8 cellular contexts compared by ENCODE assay signal in the genomic region with DNA sequence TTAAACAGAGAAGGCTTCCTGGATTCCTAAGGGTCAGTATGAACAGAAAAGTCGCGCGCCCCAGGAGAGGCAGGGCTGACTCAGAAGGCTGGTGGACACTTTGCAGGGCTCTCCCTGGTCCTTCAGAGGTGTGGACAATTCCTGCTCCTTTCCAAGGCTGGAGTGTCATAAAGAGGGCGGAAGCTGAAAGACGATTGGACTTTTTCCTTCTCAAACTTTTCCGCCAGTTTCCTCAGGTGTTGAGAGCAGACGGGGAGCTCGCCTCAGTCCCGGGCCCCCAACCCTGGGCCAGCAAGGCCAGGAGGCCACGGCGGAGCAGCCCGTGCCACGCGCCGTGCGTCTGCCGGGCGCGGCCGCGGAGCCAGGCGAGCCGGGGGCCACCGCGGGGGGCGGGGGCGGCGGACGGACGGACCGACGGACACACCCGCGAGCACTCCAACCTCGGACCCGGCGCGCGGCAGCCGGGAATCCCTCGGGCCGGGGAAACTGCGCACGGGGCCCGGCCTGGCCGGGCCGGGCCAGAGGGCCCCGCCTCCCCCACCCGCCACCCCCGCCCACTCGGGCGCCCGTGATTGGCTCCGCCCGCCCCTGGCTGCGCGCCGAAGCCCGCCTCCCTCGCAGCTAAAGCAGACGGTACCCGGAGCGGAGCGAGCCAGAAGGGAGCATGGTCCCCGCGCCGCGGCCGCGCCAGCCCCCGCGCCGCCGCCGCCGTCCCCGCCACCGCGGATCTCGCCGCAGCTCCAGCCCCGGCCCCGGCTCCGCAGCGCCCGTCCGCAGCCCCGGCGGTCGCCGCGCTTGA.
DNase-seq lines count a peak whose midpoint lies in the region; ATAC-seq and TF ChIP-seq lines count a peak whose summit lies in the region.

A gene (plus strand): TSS at position 629 of the 799 bp plus-strand sequence. CDS start 177,018 bp downstream, outside the sequence.

- H3K4me1 ChIP-seq in ACC112 (ENCODE audit: control insufficient read depth, insufficient read depth, low read length, unreplicated experiment): peaks cover 32% of the 10 kb centered on the region
- peaks cover 16 to 19% of the 10 kb centered on the region in 2 donors for H3K4me1 ChIP-seq in mucosa of rectum (ENCODE audit: control insufficient read depth in 2 of 2, insufficient read depth in 2 of 2, low read length in 2 of 2)

- peak within 1 kb of the TSS; percentile 92 for H2AFZ ChIP-seq in ACC112 (ENCODE audit: low read length, unreplicated experiment)

- no peaks in the 10 kb centered on the region for H3K9me3 ChIP-seq in mucosa of rectum (ENCODE audit: control insufficient read depth in 2 of 2, low read length in 2 of 2)

- DNase-seq in NCI-H446 (lab: John Stamatoyannopoulos, UW): peak; percentile 42 to 87
- DNase-seq in activated T-cell treated with anti-CD3 and anti-CD28 coated beads for 1 hour (ENCODE audit: low read depth): peak; percentile 68
- no peak for DNase-seq in epithelial cell of prostate (ENCODE audit: low read depth, low spot score)
- peak; percentile 19 to 36 for DNase-seq in stimulated activated CD8-positive, alpha-beta memory T cell treated with anti-CD3 and anti-CD28 coated beads, Interleukin-7, amount 100 ng/mL, for 1 hour (ENCODE audit: low read depth in 2 of 2)

- H3K9ac ChIP-seq in mucosa of rectum (ENCODE audit: low read depth in 1 of 2, low read length in 2 of 2): peak within 1 kb of the TSS in 1 of 2 donors; percentile 63

- H3K4me3 ChIP-seq in ACC112 (ENCODE audit: low read depth, low read length) (peak within 1 kb of the TSS; percentile 90), mucosa of rectum (ENCODE audit: low read length in 2 of 2) (peak within 1 kb of the TSS; percentile 67 to 73)

- peaks cover 35% of the 10 kb centered on the region for H3K79me2 ChIP-seq in ACC112 (ENCODE audit: control insufficient read depth, insufficient read depth, low read length, unreplicated experiment)

- H3K27me3 ChIP-seq in ACC112 (ENCODE audit: insufficient read depth, low read length): no peaks in the 10 kb centered on the region
- H3K27me3 ChIP-seq in mucosa of rectum (ENCODE audit: control insufficient read depth in 2 of 2, insufficient read depth in 2 of 2, low read length in 2 of 2): peaks cover 12 to 25% of the 10 kb centered on the region in 2 donors

- peak; percentile 66 for TF ChIP-seq POLR2A in GM18526 (IDR thresholded peaks at IDR 0.05; ENCODE audit: extremely low read depth, insufficient read length)

- H3K27ac ChIP-seq in ACC112 (ENCODE audit: low read depth, low read length) (peak within 1 kb of the TSS; percentile 56; the same call in 1 of the 2 replicates), epithelial cell of prostate (peak within 1 kb of the TSS; percentile 33), mucosa of rectum (ENCODE audit: low read depth in 2 of 2, low read length in 2 of 2) (peak within 1 kb of the TSS in 1 of 2 donors; percentile 48)

- ATAC-seq in HG03025 (IDR thresholded peaks at IDR 0.05; ENCODE audit: low FRiP score, unreplicated experiment): peak; percentile 65

- H3K36me3 ChIP-seq in ACC112 (ENCODE audit: insufficient read depth, low read length) (no peaks in the 10 kb centered on the region), mucosa of rectum (ENCODE audit: control insufficient read depth in 2 of 2, insufficient read depth in 2 of 2, low read length in 2 of 2) (no peaks in the 10 kb centered on the region)
